ENCODE assay signal across 10 cellular contexts in genomic region chr2:217691920-217692666, GRCh38.
A peak's percentile ranks its signal among the peaks of the same experiment; 100 is the strongest.
DNase-seq lines count a peak whose midpoint lies in the region; ATAC-seq and TF ChIP-seq lines count a peak whose summit lies in the region.
"Had no signal": no experiment of that assay in that cellular context is flagged by ENCODE, and none has a peak within 500 bp of the region (broad histone marks: within the 10 kb centered on the region; RNA-seq: fewer than 3 reads in every experiment).

No MANE protein-coding gene starts in this region.

- no peak for TF ChIP-seq POLR2A in vagina (IDR thresholded peaks at IDR 0.05)

- H3K79me2 ChIP-seq in fibroblast of lung (ENCODE audit: control insufficient read depth, insufficient read depth, low read length) = no peaks in the 10 kb centered on the region

- H3K4me3 ChIP-seq in MG63 (no peak overlapping the region), fibroblast of lung (replicated peaks in 1 of 4; ENCODE audit: control extremely low read depth in 1 of 4, insufficient read depth in 1 of 4, low read depth in 3 of 4, low read length in 4 of 4) (no peak overlapping the region), mucosa of descending colon (no peak overlapping the region), vagina (no peak overlapping the region)

- TF ChIP-seq CTCF in fibroblast of lung (conservative IDR thresholded peaks at IDR 0.05 in 1 of 2, IDR thresholded peaks at IDR 0.05 in 1 of 2; ENCODE audit: low read depth in 1 of 2, low read length in 2 of 2) (no peak), mucosa of descending colon (IDR thresholded peaks at IDR 0.05) (no peak), vagina (IDR thresholded peaks at IDR 0.05) (no peak)

- H3K9me3 ChIP-seq in MG63 = no peaks in the 10 kb centered on the region; the same call in 1 of the 2 replicates
- H3K9me3 ChIP-seq in fibroblast of lung (ENCODE audit: control insufficient read depth, insufficient read depth, low read depth, low read length) = no peaks in the 10 kb centered on the region
- no peaks in the 10 kb centered on the region for H3K9me3 ChIP-seq in mucosa of descending colon
- no peaks in the 10 kb centered on the region for H3K9me3 ChIP-seq in vagina

- H3K4me2 ChIP-seq in fibroblast of lung (ENCODE audit: extremely low read depth, insufficient read depth, low read length) = no peak overlapping the region

- intact Hi-C loops in mucosa of descending colon (cut with DNase I, micrococcal nuclease) = no loop called here
- intact Hi-C loops in vagina (cut with DNase I) = no loop called here

- no peak overlapping the region for H3K9ac ChIP-seq in fibroblast of lung (ENCODE audit: insufficient read depth, low read length)

- H4K20me1 ChIP-seq in fibroblast of lung (ENCODE audit: control insufficient read depth, extremely low read depth, insufficient read depth, low read length) = no peaks in the 10 kb centered on the region

- peaks cover 24% of the 10 kb centered on the region for H3K4me1 ChIP-seq in fibroblast of lung (ENCODE audit: control insufficient read depth, extremely low read depth, insufficient read depth, low read length)
- no peaks in the 10 kb centered on the region for H3K4me1 ChIP-seq in mucosa of descending colon (ENCODE audit: low read depth)
- peaks cover 52% of the 10 kb centered on the region for H3K4me1 ChIP-seq in vagina

- DNase-seq in MG63 (peak; percentile 97), fibroblast of lung (ENCODE audit: low read depth in 2 of 2) (peak; percentile 17 to 84), mucosa of descending colon (peak in 1 of 3 donors; percentile 59), vagina (ENCODE audit: extremely low spot score in 2 of 2) (peak in 1 of 2 donors; percentile 86)
- no peak for DNase-seq in activated CD8-positive, alpha-beta memory T cell treated with anti-CD3 and anti-CD28 coated beads, Interleukin-2, amount 50 U/mL, for 48 hours
- DNase-seq in activated CD4-positive, alpha-beta T cell treated with anti-CD3 and anti-CD28 coated beads, Interleukin-2, amount 50 U/mL, for 1 hour = no peak
- DNase-seq: anterior cingulate cortex; stimulated activated CD4-positive, alpha-beta T cell treated with anti-CD3 and anti-CD28 coated beads, Interleukin-1b, Interleukin-23, amount 100 ng/mL, for 48 hours had no signal

- H3K27me3 ChIP-seq in MG63 (no peaks in the 10 kb centered on the region), fibroblast of lung (ENCODE audit: control insufficient read depth, insufficient read depth, low read length) (peaks cover 7% of the 10 kb centered on the region), vagina (no peaks in the 10 kb centered on the region)

- H3K27ac ChIP-seq in fibroblast of lung (ENCODE audit: insufficient read depth, low read length) (no peak overlapping the region), vagina (peak overlapping the region; percentile 71)

- no peak overlapping the region for H2AFZ ChIP-seq in fibroblast of lung (ENCODE audit: low read length)

- H3K36me3 ChIP-seq in MG63 (no peaks in the 10 kb centered on the region), fibroblast of lung (ENCODE audit: control insufficient read depth, insufficient read depth, low read length) (no peaks in the 10 kb centered on the region), mucosa of descending colon (ENCODE audit: low read depth) (no peaks in the 10 kb centered on the region), vagina (no peaks in the 10 kb centered on the region)

- peak; percentile 48 for ATAC-seq in mucosa of descending colon
- ATAC-seq in GM18511 (IDR thresholded peaks at IDR 0.05; ENCODE audit: unreplicated experiment) = no peak
- ATAC-seq: stimulated activated effector memory CD8-positive, alpha-beta T cell treated with anti-CD3 and anti-CD28 coated beads, Interleukin-12 subunit alpha, Interleukin-12 subunit beta, amount 100 ng/mL, for 72 hours had no signal

Comparison
In these comparisons a context has a peak if more than half of its experiments do, and no peak if none do; other contexts are left out.
1. DNase-seq: peak in MG63 (single experiment) and fibroblast of lung (2 of 2); none in activated CD8-positive, alpha-beta memory T cell treated with anti-CD3 and anti-CD28 coated beads, Interleukin-2, amount 50 U/mL, for 48 hours (single experiment) and activated CD4-positive, alpha-beta T cell treated with anti-CD3 and anti-CD28 coated beads, Interleukin-2, amount 50 U/mL, for 1 hour (single experiment).